Comparison of ENCODE assay signal across 7 cellular contexts in the genomic region with DNA sequence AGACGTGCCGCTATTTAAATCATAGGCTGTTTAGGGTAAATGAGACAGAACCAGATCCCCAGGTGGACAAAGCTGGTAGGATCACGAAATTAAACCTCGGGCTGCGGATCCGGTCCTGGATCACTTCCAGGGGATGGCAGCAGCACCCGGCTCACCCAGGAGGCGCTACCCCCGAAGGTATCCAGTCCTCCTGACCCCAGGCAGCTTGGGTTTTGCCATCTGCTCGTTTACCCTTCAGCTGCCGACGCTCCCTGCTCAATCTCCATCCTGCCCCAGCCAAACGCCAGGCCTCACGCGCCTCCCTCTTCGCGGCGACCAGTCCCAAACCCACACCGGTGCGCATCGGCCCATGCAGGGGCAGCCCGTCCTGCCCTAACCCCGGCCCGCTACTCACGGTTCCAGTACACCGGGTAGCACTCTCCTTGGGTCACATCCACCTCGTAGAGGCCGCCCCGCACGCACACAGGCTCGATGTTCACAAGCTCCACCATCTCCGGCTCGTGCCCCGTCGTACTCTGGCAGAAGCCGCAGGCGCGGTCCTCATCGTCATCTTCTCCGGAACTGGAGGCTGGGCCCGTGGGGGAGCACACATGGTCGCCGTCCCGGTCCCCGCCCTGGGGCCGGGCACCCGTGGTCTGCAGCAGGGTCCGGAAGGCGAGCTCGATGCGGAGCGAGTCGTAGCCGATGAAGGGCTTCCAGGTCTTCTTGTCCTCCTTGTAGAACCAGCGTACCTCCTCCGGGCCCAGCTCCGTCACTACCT. TPM values are rescaled to one million over a fixed set of nuclear protein-coding genes. Genes with fewer than 3 reads are reported as not detected.
DNase-seq lines count a peak whose midpoint lies in the region; ATAC-seq, FAIRE-seq and TF ChIP-seq lines count a peak whose summit lies in the region.

No MANE protein-coding gene starts in this region.

- H3K9ac ChIP-seq in liver (ENCODE audit: low read depth in 1 of 2, low read length in 2 of 2) = peak overlapping the region; percentile 76 to 86

- peak; percentile 9 for FAIRE-seq in GM18507 (lab: Jason Lieb, UNC)

- peaks cover under 1% of the 10 kb centered on the region for H3K9me3 Mint-ChIP-seq in activated CD4-positive, alpha-beta T cell treated with anti-CD3 and anti-CD28 coated beads, Interleukin-2, amount 10 ng/mL, durations not matched to agents 7 days and 5 days
- no peaks in the 10 kb centered on the region for H3K9me3 Mint-ChIP-seq in dendritic cell treated with granulocyte-macrophage colony-stimulating factor and Interleukin-4, amounts not matched to agents 40 ng/mL and 50 ng/mL, for 4 days

- no peaks in the 10 kb centered on the region for H3K36me3 ChIP-seq in liver (ENCODE audit: control insufficient read depth in 4 of 4, insufficient read depth in 3 of 4, low read depth in 1 of 4, low read length in 3 of 4)

- H3K27me3 Mint-ChIP-seq in activated CD4-positive, alpha-beta T cell treated with anti-CD3 and anti-CD28 coated beads, Interleukin-2, amount 10 ng/mL, durations not matched to agents 7 days and 5 days = no peaks in the 10 kb centered on the region
- peaks cover 10% of the 10 kb centered on the region for H3K27me3 Mint-ChIP-seq in dendritic cell treated with granulocyte-macrophage colony-stimulating factor and Interleukin-4, amounts not matched to agents 40 ng/mL and 50 ng/mL, for 4 days

- H3K4me1 ChIP-seq in liver (ENCODE audit: control insufficient read depth in 4 of 4, insufficient read depth in 4 of 4, low read length in 3 of 4) = peaks cover 0 to 15% (median 9%) of the 10 kb centered on the region in 4 donors

- peaks cover 44% of the 10 kb centered on the region for H3K36me3 Mint-ChIP-seq in activated CD4-positive, alpha-beta T cell treated with anti-CD3 and anti-CD28 coated beads, Interleukin-2, amount 10 ng/mL, durations not matched to agents 7 days and 5 days (ENCODE audit: low read depth)
- peaks cover 19% of the 10 kb centered on the region for H3K36me3 Mint-ChIP-seq in dendritic cell treated with granulocyte-macrophage colony-stimulating factor and Interleukin-4, amounts not matched to agents 40 ng/mL and 50 ng/mL, for 4 days (ENCODE audit: low read depth)

- POLR2A ChIA-PET in activated CD4-positive, alpha-beta T cell treated with anti-CD3 and anti-CD28 coated beads, Interleukin-2, amount 10 ng/mL, durations not matched to agents 7 days and 5 days (lab: Charles Lee) = interaction anchor here (0.5 to 2.5 kb wide), 5 partner anchors 10 to 600 kb away, joined by 3 to 11 read pairs (median 5); no protein-coding TSS in a partner anchor

- CTCF ChIA-PET in activated CD4-positive, alpha-beta T cell treated with anti-CD3 and anti-CD28 coated beads, Interleukin-2, amount 10 ng/mL, durations not matched to agents 7 days and 5 days (lab: Charles Lee) = interaction anchor here (0.5 to 5.2 kb wide), 13 partner anchors 9 to 698 kb away, joined by 3 to 33 read pairs (median 4); no protein-coding TSS in a partner anchor

- H3K4me1 Mint-ChIP-seq in activated CD4-positive, alpha-beta T cell treated with anti-CD3 and anti-CD28 coated beads, Interleukin-2, amount 10 ng/mL, durations not matched to agents 7 days and 5 days = peaks cover 50% of the 10 kb centered on the region
- H3K4me1 Mint-ChIP-seq in dendritic cell treated with granulocyte-macrophage colony-stimulating factor and Interleukin-4, amounts not matched to agents 40 ng/mL and 50 ng/mL, for 4 days (ENCODE audit: low read depth) = peaks cover 34% of the 10 kb centered on the region

- H3K27me3 ChIP-seq in liver (ENCODE audit: control insufficient read depth in 4 of 4, insufficient read depth in 4 of 4, low read length in 3 of 4) = no peaks in the 10 kb centered on the region

- H3K4me3 ChIP-seq in liver (ENCODE audit: low read depth in 1 of 3, low read length in 3 of 3) = peak overlapping the region; percentile 73 to 95 (median 77)

- intact Hi-C loops in dendritic cell treated with granulocyte-macrophage colony-stimulating factor and Interleukin-4, amounts not matched to agents 40 ng/mL and 50 ng/mL, for 4 days (cut with micrococcal nuclease) = loop anchor here (5.0 to 10.0 kb wide), 5 partner anchors 47 to 837 kb away; a partner anchor contains a TSS

- H3K9me3 ChIP-seq in liver (ENCODE audit: control insufficient read depth in 4 of 4, low read length in 3 of 4) = no peaks in the 10 kb centered on the region

- H3K27ac Mint-ChIP-seq in activated CD4-positive, alpha-beta T cell treated with anti-CD3 and anti-CD28 coated beads, Interleukin-2, amount 10 ng/mL, durations not matched to agents 7 days and 5 days = peak overlapping the region; percentile 96
- peak overlapping the region; percentile 98 for H3K27ac Mint-ChIP-seq in dendritic cell treated with granulocyte-macrophage colony-stimulating factor and Interleukin-4, amounts not matched to agents 40 ng/mL and 50 ng/mL, for 4 days

- H3K4me3 Mint-ChIP-seq in activated CD4-positive, alpha-beta T cell treated with anti-CD3 and anti-CD28 coated beads, Interleukin-2, amount 10 ng/mL, durations not matched to agents 7 days and 5 days = peak overlapping the region; percentile 99
- peak overlapping the region; percentile 100 for H3K4me3 Mint-ChIP-seq in dendritic cell treated with granulocyte-macrophage colony-stimulating factor and Interleukin-4, amounts not matched to agents 40 ng/mL and 50 ng/mL, for 4 days

- WGBS in liver = under 1% methylated on average over 57 of the region's 57 CpGs

- peak; percentile 24 for ATAC-seq in HG02885 (IDR thresholded peaks at IDR 0.05; ENCODE audit: poor library complexity, unreplicated experiment)

- peak; percentile 24 for TF ChIP-seq CTCF in liver (IDR thresholded peaks at IDR 0.05; ENCODE audit: low read depth, low read length, missing input control)

- H3K27ac ChIP-seq in liver (ENCODE audit: low read depth in 1 of 2, low read length in 2 of 2) = peak overlapping the region; percentile 83 to 86

- DNase-seq in GM18507 (ENCODE audit: extremely low spot score, insufficient read length, low read depth) (peak; percentile 8), NCI-H2107 treated with DMSO at 0.1 percent for 48 hours (lab: John Stamatoyannopoulos, UW; ENCODE audit: unreplicated experiment) (peak; percentile 82)
- DNase-seq in activated CD4-positive, alpha-beta T cell treated with anti-CD3 and anti-CD28 coated beads, Interleukin-2, amount 10 ng/mL, durations not matched to agents 7 days and 5 days = peak; percentile 77
- peak in 2 of 3 donors; percentile 35 to 49 for DNase-seq in stimulated activated CD4-positive, alpha-beta T cell treated with anti-CD3 and anti-CD28 coated beads, TNF-alpha, amount 100 ng/mL, for 1 hour (ENCODE audit: low read depth in 3 of 3, low spot score in 1 of 3)

- TF ChIP-seq RAD21 in liver (IDR thresholded peaks at IDR 0.05) = peak in 1 of 2 donors; percentile 40

TF ChIP-seq in liver, 16 proteins besides CTCF, POLR2A, EP300 and RAD21 (continues in another document):
- TF ChIP-seq, protein P1, sequence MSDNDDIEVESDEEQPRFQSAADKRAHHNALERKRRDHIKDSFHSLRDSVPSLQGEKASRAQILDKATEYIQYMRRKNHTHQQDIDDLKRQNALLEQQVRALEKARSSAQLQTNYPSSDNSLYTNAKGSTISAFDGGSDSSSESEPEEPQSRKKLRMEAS (IDR thresholded peaks at IDR 0.05) = no peak
- TF ChIP-seq EGR1 (IDR thresholded peaks at IDR 0.05; ENCODE audit: low read depth in 2 of 2) (no peak), HNF4G (IDR thresholded peaks at IDR 0.05) (no peak), NR2F2 (IDR thresholded peaks at IDR 0.05) (no peak), RXRA (IDR thresholded peaks at IDR 0.05) (no peak), JUND (IDR thresholded peaks at IDR 0.05) (no peak), YY1 (IDR thresholded peaks at IDR 0.05) (no peak), HNF4A (conservative IDR thresholded peaks at IDR 0.05) (no peak), GABPA (IDR thresholded peaks at IDR 0.05 in 1 of 2, conservative IDR thresholded peaks at IDR 0.05 in 1 of 2) (no peak), TAF1 (conservative IDR thresholded peaks at IDR 0.05) (no peak)
- TF ChIP-seq, protein P2, sequence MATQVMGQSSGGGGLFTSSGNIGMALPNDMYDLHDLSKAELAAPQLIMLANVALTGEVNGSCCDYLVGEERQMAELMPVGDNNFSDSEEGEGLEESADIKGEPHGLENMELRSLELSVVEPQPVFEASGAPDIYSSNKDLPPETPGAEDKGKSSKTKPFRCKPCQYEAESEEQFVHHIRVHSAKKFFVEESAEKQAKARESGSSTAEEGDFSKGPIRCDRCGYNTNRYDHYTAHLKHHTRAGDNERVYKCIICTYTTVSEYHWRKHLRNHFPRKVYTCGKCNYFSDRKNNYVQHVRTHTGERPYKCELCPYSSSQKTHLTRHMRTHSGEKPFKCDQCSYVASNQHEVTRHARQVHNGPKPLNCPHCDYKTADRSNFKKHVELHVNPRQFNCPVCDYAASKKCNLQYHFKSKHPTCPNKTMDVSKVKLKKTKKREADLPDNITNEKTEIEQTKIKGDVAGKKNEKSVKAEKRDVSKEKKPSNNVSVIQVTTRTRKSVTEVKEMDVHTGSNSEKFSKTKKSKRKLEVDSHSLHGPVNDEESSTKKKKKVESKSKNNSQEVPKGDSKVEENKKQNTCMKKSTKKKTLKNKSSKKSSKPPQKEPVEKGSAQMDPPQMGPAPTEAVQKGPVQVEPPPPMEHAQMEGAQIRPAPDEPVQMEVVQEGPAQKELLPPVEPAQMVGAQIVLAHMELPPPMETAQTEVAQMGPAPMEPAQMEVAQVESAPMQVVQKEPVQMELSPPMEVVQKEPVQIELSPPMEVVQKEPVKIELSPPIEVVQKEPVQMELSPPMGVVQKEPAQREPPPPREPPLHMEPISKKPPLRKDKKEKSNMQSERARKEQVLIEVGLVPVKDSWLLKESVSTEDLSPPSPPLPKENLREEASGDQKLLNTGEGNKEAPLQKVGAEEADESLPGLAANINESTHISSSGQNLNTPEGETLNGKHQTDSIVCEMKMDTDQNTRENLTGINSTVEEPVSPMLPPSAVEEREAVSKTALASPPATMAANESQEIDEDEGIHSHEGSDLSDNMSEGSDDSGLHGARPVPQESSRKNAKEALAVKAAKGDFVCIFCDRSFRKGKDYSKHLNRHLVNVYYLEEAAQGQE (IDR thresholded peaks at IDR 0.05) = no peak
- TF ChIP-seq, protein P3, sequence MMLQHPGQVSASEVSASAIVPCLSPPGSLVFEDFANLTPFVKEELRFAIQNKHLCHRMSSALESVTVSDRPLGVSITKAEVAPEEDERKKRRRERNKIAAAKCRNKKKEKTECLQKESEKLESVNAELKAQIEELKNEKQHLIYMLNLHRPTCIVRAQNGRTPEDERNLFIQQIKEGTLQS (IDR thresholded peaks at IDR 0.05) = no peak

RNA-seq across cellular contexts. Expression of a gene that starts 1.1 kb away (rescaled TPM):
- 10 to 100 TPM; 53.8 to 58.0 TPM for total RNA-seq in activated CD4-positive, alpha-beta T cell treated with anti-CD3 and anti-CD28 coated beads, Interleukin-2, amount 10 ng/mL, durations not matched to agents 7 days and 5 days
- total RNA-seq in liver = 10 to 100 TPM in 1 of 2 donors, 1 to 10 TPM in 1; 8.5 to 14.3 TPM
- polyA plus RNA-seq in liver = 1 to 10 TPM; 1.3 to 1.8 TPM

Comparison
In these comparisons a context has a peak if more than half of its experiments do, and no peak if none do; other contexts are left out.
1. Peak in every context shown above with its lines: DNase-seq, ATAC-seq, H3K4me3 ChIP-seq and H3K27ac ChIP-seq.
2. DNase-seq: peak in every context shown above with its lines; median percentile 82 in NCI-H2107 treated with DMSO at 0.1 percent for 48 hours; 77 in activated CD4-positive, alpha-beta T cell treated with anti-CD3 and anti-CD28 coated beads, Interleukin-2, amount 10 ng/mL, durations not matched to agents 7 days and 5 days; 42 in stimulated activated CD4-positive, alpha-beta T cell treated with anti-CD3 and anti-CD28 coated beads, TNF-alpha, amount 100 ng/mL, for 1 hour; 8 in GM18507.